In the genomic region with DNA sequence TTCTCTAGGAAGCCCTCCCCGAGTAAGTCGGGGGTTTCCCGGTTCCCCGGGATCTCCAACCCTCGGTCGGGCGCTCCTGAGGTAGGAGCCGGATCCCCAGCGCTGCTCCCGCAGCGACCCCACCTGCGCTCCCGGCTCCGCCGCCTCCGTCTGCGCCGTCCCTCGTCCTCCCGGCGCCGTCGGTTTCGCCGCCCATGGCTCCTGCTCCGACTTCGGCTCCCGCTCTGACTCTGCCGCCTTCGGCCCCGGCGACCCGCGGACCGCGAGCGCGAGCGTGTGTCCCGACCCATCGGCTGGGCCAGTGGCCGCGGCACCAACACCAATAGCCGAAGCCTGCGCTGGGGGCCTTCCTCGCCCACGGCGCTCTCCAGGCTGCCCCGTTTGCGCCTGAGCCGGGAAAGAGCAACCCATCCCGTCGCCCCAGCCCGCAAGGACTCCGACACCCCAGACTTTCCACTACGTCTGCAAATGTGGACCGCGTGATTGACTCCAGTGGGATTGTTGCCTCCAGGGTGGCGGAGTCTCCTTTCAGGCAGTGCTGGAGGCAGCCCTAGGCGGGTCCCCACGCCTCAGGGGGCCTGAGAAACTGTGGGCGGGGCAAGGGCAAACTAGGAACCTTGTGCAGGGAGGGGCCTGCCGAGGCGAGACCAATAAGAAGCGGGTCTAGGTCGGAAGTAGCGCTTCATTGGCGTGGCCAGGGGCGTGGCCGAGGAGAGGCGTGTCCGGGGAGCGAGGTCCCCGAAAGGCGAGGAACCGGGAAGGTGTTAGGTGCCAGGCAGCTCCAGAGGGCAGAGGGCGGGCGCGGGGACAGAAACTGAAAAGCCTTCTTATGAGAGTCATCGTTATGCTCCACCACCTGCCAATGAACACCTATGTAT, we compare ENCODE assay signal across 8 cellular contexts. TPM values are rescaled to one million over a fixed set of nuclear protein-coding genes. Genes with fewer than 3 reads are reported as not detected.
DNase-seq lines count a peak whose midpoint lies in the region; ATAC-seq and TF ChIP-seq lines count a peak whose summit lies in the region.

TSS of gene CACTIN (minus strand) at position 318 of the 878 bp plus-strand sequence. CDS start at position 290, 28 bp downstream.

- intact Hi-C loops in dendritic cell treated with granulocyte-macrophage colony-stimulating factor and Interleukin-4, amounts not matched to agents 40 ng/mL and 50 ng/mL, for 4 days (cut with micrococcal nuclease), result no loop called here

- H3K27ac Mint-ChIP-seq in dendritic cell treated with granulocyte-macrophage colony-stimulating factor and Interleukin-4, amounts not matched to agents 40 ng/mL and 50 ng/mL, for 4 days, result peak within 1 kb of the TSS; percentile 94

- CTCF ChIA-PET in BJ (lab: Yijun Ruan, JAX), result interaction anchor here (1.0 to 1.2 kb wide), 2 partner anchors 78 to 82 kb away, joined by 3 read pairs; no protein-coding TSS in a partner anchor

- peaks cover 10% of the 10 kb centered on the region for H3K36me3 ChIP-seq in BJ (ENCODE audit: control insufficient read depth, insufficient read depth, low read length)

- DNase-seq in BJ (ENCODE audit: low read depth), result peak; percentile 84
- DNase-seq in NCI-H774 (lab: John Stamatoyannopoulos, UW), result peak; percentile 97
- DNase-seq in activated CD4-positive, alpha-beta T cell treated with anti-CD3 and anti-CD28 coated beads, Interleukin-2, amount 50 U/mL, for 4 hours, result peak; percentile 98 to 99
- peak; percentile 99 for DNase-seq in left lobe of liver (ENCODE audit: low spot score)
- peak; percentile 99 for DNase-seq in stimulated activated CD4-positive, alpha-beta T cell treated with anti-CD3 and anti-CD28 coated beads, Interleukin-2, amount 100 ng/mL, for 4 hours (ENCODE audit: low read depth)

- H3K4me3 Mint-ChIP-seq in dendritic cell treated with granulocyte-macrophage colony-stimulating factor and Interleukin-4, amounts not matched to agents 40 ng/mL and 50 ng/mL, for 4 days, result peak within 1 kb of the TSS; percentile 95

- no peaks in the 10 kb centered on the region for H3K27me3 Mint-ChIP-seq in dendritic cell treated with granulocyte-macrophage colony-stimulating factor and Interleukin-4, amounts not matched to agents 40 ng/mL and 50 ng/mL, for 4 days

- H3K4me3 ChIP-seq in BJ (ENCODE audit: low read depth, low read length), result peak within 1 kb of the TSS; percentile 92

- ATAC-seq in GM19351 (IDR thresholded peaks at IDR 0.05; ENCODE audit: unreplicated experiment), result peak; percentile 94
- ATAC-seq in HG03558 (IDR thresholded peaks at IDR 0.05; ENCODE audit: extremely low read depth, unreplicated experiment), result peak; percentile 47
- peak; percentile 96 for ATAC-seq in left lobe of liver

- H3K27me3 ChIP-seq in BJ (ENCODE audit: control insufficient read depth, insufficient read depth, low read length), result no peaks in the 10 kb centered on the region

- POLR2A ChIA-PET in BJ (lab: Charles Lee), result no interaction called here

- no peak for TF ChIP-seq CTCF in BJ (IDR thresholded peaks at IDR 0.05; ENCODE audit: insufficient read depth, low read depth, low read length)

- H3K9me3 Mint-ChIP-seq in dendritic cell treated with granulocyte-macrophage colony-stimulating factor and Interleukin-4, amounts not matched to agents 40 ng/mL and 50 ng/mL, for 4 days, result no peaks in the 10 kb centered on the region

- peaks cover 56% of the 10 kb centered on the region for H3K36me3 Mint-ChIP-seq in dendritic cell treated with granulocyte-macrophage colony-stimulating factor and Interleukin-4, amounts not matched to agents 40 ng/mL and 50 ng/mL, for 4 days (ENCODE audit: low read depth)

- H3K4me1 Mint-ChIP-seq in dendritic cell treated with granulocyte-macrophage colony-stimulating factor and Interleukin-4, amounts not matched to agents 40 ng/mL and 50 ng/mL, for 4 days (ENCODE audit: low read depth), result peaks cover 31% of the 10 kb centered on the region

RNA-seq across cellular contexts. Expression of gene CACTIN, which starts in this region (rescaled TPM):
- polyA plus RNA-seq in BJ (2011; rRNA removed), result 9.3 and 13.8 TPM in 2 replicates
- 5.2 and 9.1 TPM in 2 replicates for polyA minus RNA-seq in BJ (2011; rRNA and poly(A)+ RNA removed)
- 12.5 TPM for total RNA-seq in left lobe of liver

Comparison
In these comparisons a context has a peak if more than half of its experiments do, and no peak if none do; other contexts are left out.
1. Peak in every context shown above with its lines: DNase-seq, ATAC-seq and H3K4me3 ChIP-seq.